21 cellular contexts compared by ENCODE assay signal in genomic region chr3:31240466-31240865, GRCh38.
DNase-seq lines count a peak whose midpoint lies in the region; ATAC-seq, FAIRE-seq and TF ChIP-seq lines count a peak whose summit lies in the region.
"Had no signal": no experiment of that assay in that cellular context is flagged by ENCODE, and none has a peak within 500 bp of the region (broad histone marks: within the 10 kb centered on the region; RNA-seq: fewer than 3 reads in every experiment).

No MANE protein-coding gene starts in this region.

- H3K9me3 ChIP-seq in OCI-LY3 (ENCODE audit: insufficient read depth, low read length) (no peaks in the 10 kb centered on the region), vagina (no peaks in the 10 kb centered on the region)
- H3K9me3 ChIP-seq: A549, Peyer's patch, SK-N-SH had no signal

- H3K27ac ChIP-seq in OCI-LY3 (ENCODE audit: low read length) (peak overlapping the region; percentile 88), vagina (no peak overlapping the region)
- H3K27ac ChIP-seq: A549, C4-2B, KMS-11, Peyer's patch had no signal

- no peak for DNase-seq in GM12892 (ENCODE audit: insufficient read length)
- peak; percentile 17 for DNase-seq in putamen (ENCODE audit: low spot score)
- DNase-seq in vagina (ENCODE audit: extremely low spot score in 2 of 2) = no peak
- DNase-seq: DMS 273 treated with DMSO at 0.1 percent for 48 hours, GF-D8, H9, NCI-H1048, NCI-H1436 treated with DMSO at 0.1 percent for 48 hours, NCI-H2081 treated with DMSO at 0.1 percent for 48 hours, NCI-H524, Peyer's patch, Right ventricle myocardium superior, SK-N-SH, T-cell had no signal

- TF ChIP-seq CTCF in OCI-LY3 (IDR thresholded peaks at IDR 0.05; ENCODE audit: low read depth, low read length) (no peak), vagina (IDR thresholded peaks at IDR 0.05) (no peak)

- H3K36me3 ChIP-seq in OCI-LY3 (replicated peaks; ENCODE audit: low read depth, low read length) (no peaks in the 10 kb centered on the region), vagina (no peaks in the 10 kb centered on the region)
- H3K36me3 ChIP-seq: Peyer's patch had no signal

- no peaks in the 10 kb centered on the region for H3K27me3 ChIP-seq in OCI-LY3 (ENCODE audit: low read depth, low read length)
- no peaks in the 10 kb centered on the region for H3K27me3 ChIP-seq in vagina
- H3K27me3 ChIP-seq: Peyer's patch had no signal

- peak overlapping the region; percentile 1 for H3K4me3 ChIP-seq in OCI-LY3 (ENCODE audit: low read length)
- no peak overlapping the region for H3K4me3 ChIP-seq in vagina
- H3K4me3 ChIP-seq: A549, Peyer's patch had no signal

- ATAC-seq in GM21786 (IDR thresholded peaks at IDR 0.05; ENCODE audit: unreplicated experiment) (peak; percentile 28), HG02759 (IDR thresholded peaks at IDR 0.05; ENCODE audit: unreplicated experiment) (no peak), HG03442 (IDR thresholded peaks at IDR 0.05; ENCODE audit: unreplicated experiment) (no peak)
- ATAC-seq: A549, T-cell had no signal

- no peaks in the 10 kb centered on the region for H4K20me1 ChIP-seq in OCI-LY3 (ENCODE audit: insufficient read depth, low read length)

- peak overlapping the region; percentile 66 for H3K4me2 ChIP-seq in OCI-LY3 (ENCODE audit: low read length)
- H3K4me2 ChIP-seq: A549, KMS-11, SK-N-SH had no signal

- H3K9ac ChIP-seq in OCI-LY3 (ENCODE audit: low read length) = peak overlapping the region; percentile 54
- H3K9ac ChIP-seq: KMS-11, SK-N-SH had no signal

- H2AFZ ChIP-seq in OCI-LY3 (ENCODE audit: low read depth, low read length) = peak overlapping the region; percentile 5

- no peaks in the 10 kb centered on the region for H3K79me2 ChIP-seq in OCI-LY3 (ENCODE audit: low read length)

- no peak for TF ChIP-seq POLR2A in GM12892 (IDR thresholded peaks at IDR 0.05; ENCODE audit: low read depth, low read length)
- no peak for TF ChIP-seq POLR2A in vagina (IDR thresholded peaks at IDR 0.05)

- FAIRE-seq in GM12892 (lab: Jason Lieb, UNC) = peak; percentile 65
- FAIRE-seq: A549 had no signal

- intact Hi-C loops in vagina (cut with DNase I) = no loop called here

- H3K4me1 ChIP-seq in OCI-LY3 (ENCODE audit: low read length) (peaks cover 73% of the 10 kb centered on the region), vagina (no peaks in the 10 kb centered on the region)
- H3K4me1 ChIP-seq: A549, Peyer's patch had no signal
